Comparison of ENCODE assay signal across 20 cellular contexts in genomic region chr18:6487968-6488367, GRCh38.
"Had no signal": no experiment of that assay in that cellular context is flagged by ENCODE, and none has a peak within 500 bp of the region (broad histone marks: within the 10 kb centered on the region; RNA-seq: fewer than 3 reads in every experiment).

No MANE protein-coding gene starts in this region.

- H3K79me2 ChIP-seq: hepatocyte had no signal

- H3K27me3 ChIP-seq: body of pancreas, hepatocyte, tibial artery had no signal

- H3K27me3 Mint-ChIP-seq: activated CD4-positive, alpha-beta memory T cell treated with anti-CD3 and anti-CD28 coated beads, Interleukin-2, amount 10 ng/mL, durations not matched to agents 7 days and 5 days; activated CD8-positive, alpha-beta memory T cell treated with anti-CD3 and anti-CD28 coated beads, Interleukin-2, amount 10 ng/mL, durations not matched to agents 7 days and 5 days had no signal

- H3K4me2 ChIP-seq: hepatocyte had no signal

- H3K27ac ChIP-seq: body of pancreas, epithelial cell of prostate, hepatocyte, tibial artery had no signal

- H3K4me1 Mint-ChIP-seq: activated CD4-positive, alpha-beta memory T cell treated with anti-CD3 and anti-CD28 coated beads, Interleukin-2, amount 10 ng/mL, durations not matched to agents 7 days and 5 days; activated CD8-positive, alpha-beta memory T cell treated with anti-CD3 and anti-CD28 coated beads, Interleukin-2, amount 10 ng/mL, durations not matched to agents 7 days and 5 days; activated naive CD8-positive, alpha-beta T cell treated with anti-CD3 and anti-CD28 coated beads for 36 hours; nephron progenitor cell had no signal

- ATAC-seq: activated CD8-positive, alpha-beta memory T cell treated with anti-CD3 and anti-CD28 coated beads, Interleukin-2, amount 10 ng/mL, durations not matched to agents 7 days and 5 days; body of pancreas; stimulated activated naive CD8-positive, alpha-beta T cell treated with anti-CD3 and anti-CD28 coated beads, Interleukin-15, Interleukin-2, amounts not matched to agents 100 U/mL and 50 U/mL, for 24 hours had no signal

- DNase-seq: activated CD4-positive, alpha-beta memory T cell treated with anti-CD3 and anti-CD28 coated beads, Interleukin-2, amount 10 ng/mL, durations not matched to agents 7 days and 5 days; activated CD4-positive, alpha-beta T cell treated with anti-CD3 and anti-CD28 coated beads for 4 hours; activated CD8-positive, alpha-beta memory T cell treated with anti-CD3 and anti-CD28 coated beads, Interleukin-2, amount 10 ng/mL, durations not matched to agents 7 days and 5 days; activated naive CD4-positive, alpha-beta T cell; activated naive CD8-positive, alpha-beta T cell treated with anti-CD3 and anti-CD28 coated beads for 36 hours; amygdala; body of pancreas; caudate nucleus; foreskin fibroblast; nephron progenitor cell; occipital lobe; retina; stimulated activated CD4-positive, alpha-beta T cell treated with anti-CD3 and anti-CD28 coated beads, Interleukin-12 subunit alpha, Interleukin-12 subunit beta, amount 100 ng/mL, for 4 hours; stimulated activated CD4-positive, alpha-beta T cell treated with anti-CD3 and anti-CD28 coated beads, Interleukin-2, amount 100 ng/mL, for 24 hours; stimulated activated naive CD8-positive, alpha-beta T cell treated with anti-CD3 and anti-CD28 coated beads, Interleukin-15, Interleukin-2, amounts not matched to agents 100 U/mL and 50 U/mL, for 24 hours; substantia nigra; tibial artery had no signal

- H2AFZ ChIP-seq: hepatocyte had no signal

- H3K36me3 Mint-ChIP-seq: activated CD8-positive, alpha-beta memory T cell treated with anti-CD3 and anti-CD28 coated beads, Interleukin-2, amount 10 ng/mL, durations not matched to agents 7 days and 5 days; activated naive CD8-positive, alpha-beta T cell treated with anti-CD3 and anti-CD28 coated beads for 36 hours had no signal

- H3K27ac Mint-ChIP-seq: activated CD4-positive, alpha-beta memory T cell treated with anti-CD3 and anti-CD28 coated beads, Interleukin-2, amount 10 ng/mL, durations not matched to agents 7 days and 5 days; activated CD8-positive, alpha-beta memory T cell treated with anti-CD3 and anti-CD28 coated beads, Interleukin-2, amount 10 ng/mL, durations not matched to agents 7 days and 5 days; activated naive CD8-positive, alpha-beta T cell treated with anti-CD3 and anti-CD28 coated beads for 36 hours; nephron progenitor cell; T-helper 2 cell treated with Interferon-gamma antibody and Interleukin-4, amounts not matched to agents 5 μg/mL and 100 μg/mL, for 36 hours had no signal

- H3K36me3 ChIP-seq: tibial artery had no signal

- H3K4me1 ChIP-seq: body of pancreas, tibial artery had no signal

- H3K4me3 ChIP-seq: body of pancreas, hepatocyte, tibial artery had no signal

- H3K4me3 Mint-ChIP-seq: activated CD4-positive, alpha-beta memory T cell treated with anti-CD3 and anti-CD28 coated beads, Interleukin-2, amount 10 ng/mL, durations not matched to agents 7 days and 5 days; activated CD8-positive, alpha-beta memory T cell treated with anti-CD3 and anti-CD28 coated beads, Interleukin-2, amount 10 ng/mL, durations not matched to agents 7 days and 5 days; activated naive CD8-positive, alpha-beta T cell treated with anti-CD3 and anti-CD28 coated beads for 36 hours; nephron progenitor cell; T-helper 2 cell treated with Interferon-gamma antibody and Interleukin-4, amounts not matched to agents 5 μg/mL and 100 μg/mL, for 36 hours had no signal

- H3K9me3 ChIP-seq: body of pancreas, tibial artery had no signal

- H3K9me3 Mint-ChIP-seq: activated naive CD8-positive, alpha-beta T cell treated with anti-CD3 and anti-CD28 coated beads for 36 hours; nephron progenitor cell; T-helper 2 cell treated with Interferon-gamma antibody and Interleukin-4, amounts not matched to agents 5 μg/mL and 100 μg/mL, for 36 hours had no signal
